ENCODE assay signal across 13 cellular contexts in the genomic region with DNA sequence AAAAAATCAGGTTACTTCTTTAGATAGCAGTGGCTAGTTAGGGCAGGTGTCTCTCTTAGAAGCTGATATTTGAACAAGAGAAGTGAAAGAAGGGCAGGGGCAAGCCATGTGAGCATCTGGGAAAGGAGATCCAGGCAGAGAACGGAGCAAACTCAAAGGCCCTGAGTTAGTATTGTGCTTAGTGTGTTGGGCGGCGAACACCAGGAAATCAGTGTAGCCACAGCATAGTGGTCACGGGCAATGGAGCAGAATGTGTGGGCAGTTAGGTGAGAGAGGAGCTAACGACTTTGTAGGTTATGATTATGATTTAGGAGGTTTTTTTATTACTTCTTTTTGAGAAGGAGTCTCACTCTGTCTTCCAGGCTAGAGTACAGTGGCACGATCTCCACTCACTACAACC.
DNase-seq lines count a peak whose midpoint lies in the region; ATAC-seq and TF ChIP-seq lines count a peak whose summit lies in the region.
"Had no signal": no experiment of that assay in that cellular context is flagged by ENCODE, and none has a peak within 500 bp of the region (broad histone marks: within the 10 kb centered on the region; RNA-seq: fewer than 3 reads in every experiment).

No MANE protein-coding gene starts in this region.

- H3K27ac Mint-ChIP-seq in endothelial cell (ENCODE audit: unreplicated experiment): peak overlapping the region; percentile 74

- in situ Hi-C loops in GM13976 (cut with MboI; ENCODE audit: low sequenced_read_pairs, unreplicated experiment): no loop called here

- no peak for TF ChIP-seq CTCF in GM13976 (IDR thresholded peaks at IDR 0.05; ENCODE audit: borderline replicate concordance, control extremely low read depth, extremely low read depth, insufficient read depth, missing control alignments)
- TF ChIP-seq CTCF in endothelial cell (IDR thresholded peaks at IDR 0.05; ENCODE audit: unreplicated experiment): no peak
- no peak for TF ChIP-seq CTCF in omental fat pad (IDR thresholded peaks at IDR 0.05)

- peak overlapping the region; percentile 37 for H3K4me3 Mint-ChIP-seq in endothelial cell (ENCODE audit: unreplicated experiment)
- H3K4me3 Mint-ChIP-seq: activated naive CD4-positive, alpha-beta T cell treated with anti-CD3 and anti-CD28 coated beads, Interleukin-2, amount 50 U/mL, for 24 hours had no signal

- ATAC-seq in GM19397 (IDR thresholded peaks at IDR 0.05; ENCODE audit: unreplicated experiment): peak; percentile 72
- peak; percentile 77 for ATAC-seq in HG02884 (IDR thresholded peaks at IDR 0.05; ENCODE audit: unreplicated experiment)
- no peak for ATAC-seq in omental fat pad (ENCODE audit: low FRiP score)

- peaks cover 10% of the 10 kb centered on the region for H3K27me3 Mint-ChIP-seq in endothelial cell (ENCODE audit: unreplicated experiment)
- H3K27me3 Mint-ChIP-seq: activated naive CD4-positive, alpha-beta T cell treated with anti-CD3 and anti-CD28 coated beads, Interleukin-2, amount 50 U/mL, for 24 hours had no signal

- H3K4me3 ChIP-seq in H7 (ENCODE audit: insufficient read depth, low read depth, low read length): no peak overlapping the region
- H3K4me3 ChIP-seq: right atrium auricular region had no signal

- H3K36me3 ChIP-seq in H7 (replicated peaks; ENCODE audit: control insufficient read depth, insufficient read depth, low read length): no peaks in the 10 kb centered on the region
- H3K36me3 ChIP-seq: right atrium auricular region had no signal

- peaks cover 9% of the 10 kb centered on the region for H3K36me3 Mint-ChIP-seq in endothelial cell (ENCODE audit: low read depth, unreplicated experiment)

- no peaks in the 10 kb centered on the region for H3K27me3 ChIP-seq in H7 (ENCODE audit: control insufficient read depth, insufficient read depth, low read length)
- H3K27me3 ChIP-seq: right atrium auricular region had no signal

- H3K4me1 Mint-ChIP-seq in endothelial cell (ENCODE audit: unreplicated experiment): peaks cover 52% of the 10 kb centered on the region

- no peaks in the 10 kb centered on the region for H3K9me3 Mint-ChIP-seq in endothelial cell (ENCODE audit: unreplicated experiment)
- H3K9me3 Mint-ChIP-seq: activated naive CD4-positive, alpha-beta T cell treated with anti-CD3 and anti-CD28 coated beads, Interleukin-2, amount 50 U/mL, for 24 hours had no signal

- DNase-seq in GM13976 (ENCODE audit: low spot score) (peak; percentile 52), endothelial cell (ENCODE audit: low spot score) (no peak), NCI-H345 (lab: John Stamatoyannopoulos, UW) (no peak), H7 (no peak), omental fat pad (ENCODE audit: low spot score) (no peak)
- no peak for DNase-seq in stimulated activated naive CD4-positive, alpha-beta T cell treated with Interleukin-2 at 50 U/mL for 16 hours (lab: John Stamatoyannopoulos, UW)
- DNase-seq: activated CD8-positive, alpha-beta memory T cell treated with anti-CD3 and anti-CD28 coated beads for 24 hours; C1 segment of cervical spinal cord; NCI-H510A treated with DMSO at 0.1 percent for 48 hours had no signal
